8 cellular contexts compared by ENCODE assay signal in genomic region chr3:113051222-113051804, GRCh38.
DNase-seq lines count a peak whose midpoint lies in the region; ATAC-seq, FAIRE-seq and TF ChIP-seq lines count a peak whose summit lies in the region.

No MANE protein-coding gene starts in this region.

- no peak overlapping the region for H3K4me3 ChIP-seq in choroid plexus epithelial cell (ENCODE audit: low read depth, low read length)
- H3K4me3 ChIP-seq in HepG2 (replicated peaks in 1 of 3; ENCODE audit: insufficient read depth in 1 of 3, low read depth in 2 of 3, low read length in 3 of 3), result no peak overlapping the region

- peak; percentile 88 for TF ChIP-seq CTCF in choroid plexus epithelial cell (conservative IDR thresholded peaks at IDR 0.05; ENCODE audit: low read depth, low read length)
- peak; percentile 90 for TF ChIP-seq CTCF in HepG2 (CRISPR knock-in tag; IDR thresholded peaks at IDR 0.05)

- 16% methylated on average over 17 of the region's 17 CpGs for WGBS in HepG2 (ENCODE audit: low lambda C conversion rate)

- H3K4me1 ChIP-seq in HepG2 (ENCODE audit: insufficient read depth, low read length), result peaks cover 6% of the 10 kb centered on the region; the same call in 1 of the 2 replicates

- POLR2A ChIA-PET in HepG2 (lab: Yijun Ruan, JAX), result no interaction called here

- no peaks in the 10 kb centered on the region for H3K27me3 ChIP-seq in HepG2 (ENCODE audit: control insufficient read depth in 1 of 2, insufficient read depth in 2 of 2, low read length in 2 of 2)

- intact Hi-C loops in HepG2 (cut with micrococcal nuclease; ENCODE audit: unreplicated experiment), result loop anchor here (1.0 to 5.0 kb wide), 4 partner anchors 81 to 575 kb away; no protein-coding TSS in a partner anchor

- no peak overlapping the region for H3K9ac ChIP-seq in HepG2 (ENCODE audit: insufficient read depth, low read depth, low read length)

- TF ChIP-seq EP300 in HepG2 (IDR thresholded peaks at IDR 0.05; ENCODE audit: low read depth in 2 of 2, low read length in 2 of 2) (no peak), HepG2 (CRISPR knock-in tag; IDR thresholded peaks at IDR 0.05; ENCODE audit: borderline replicate concordance) (no peak)

- in situ Hi-C loops in HepG2 (cut with HindIII; ENCODE audit: extremely low pct_ligation_motif_present, low pct_unique_long_range_greater_than_20kb), result loop anchor here (5.0 kb wide), 1 partner anchor 236 kb away; no protein-coding TSS in a partner anchor

- H2AFZ ChIP-seq in HepG2 (ENCODE audit: low read length), result no peak overlapping the region

- H3K4me2 ChIP-seq in HepG2 (ENCODE audit: low read depth, low read length), result no peak overlapping the region

- no peaks in the 10 kb centered on the region for H3K36me3 ChIP-seq in HepG2 (replicated peaks in 1 of 2; ENCODE audit: control insufficient read depth in 1 of 2, insufficient read depth in 2 of 2, low read length in 2 of 2)

- CTCF ChIA-PET in HepG2 (lab: Yijun Ruan, JAX; ENCODE audit: low intra/inter-chr PET ratio, low total read pairs), result interaction anchor here (3.5 kb wide), 1 partner anchor 237 kb away, joined by 61 read pairs; no protein-coding TSS in a partner anchor

- no peak overlapping the region for H3K27ac ChIP-seq in HepG2 (ENCODE audit: extremely low read length, insufficient read depth, low read length)

- no TSS peak for BruUV-seq in HepG2 (replicated peaks; lab: Mats Ljungman, UMichigan)

- DNase-seq in AML-193 (lab: John Stamatoyannopoulos, UW) (peak; percentile 62 to 88), NCI-H446 treated with DMSO at 0.1 percent for 48 hours (lab: John Stamatoyannopoulos, UW) (peak; percentile 94), choroid plexus epithelial cell (ENCODE audit: low read depth) (peak; percentile 88), HepG2 (ENCODE audit: low spot score) (peak; percentile 56)
- DNase-seq in activated CD4-positive, alpha-beta T cell treated with anti-CD3 and anti-CD28 coated beads for 1 hour, result peak; percentile 78
- DNase-seq in stimulated activated CD4-positive, alpha-beta T cell treated with anti-CD3 and anti-CD28 coated beads, Interleukin-4, amount 100 ng/mL, for 4 hours, result peak; percentile 79 to 83

- TF ChIP-seq POLR2A in HepG2 (IDR thresholded peaks at IDR 0.05; ENCODE audit: insufficient read depth in 1 of 2, low read depth in 2 of 2, low read length in 2 of 2), result no peak

- peak; percentile 87 for TF ChIP-seq RAD21 in HepG2 (CRISPR knock-in tag; IDR thresholded peaks at IDR 0.05)

- H3K9me3 ChIP-seq in HepG2 (ENCODE audit: low read length), result no peaks in the 10 kb centered on the region

- ATAC-seq in GM19035 (IDR thresholded peaks at IDR 0.05; ENCODE audit: unreplicated experiment), result peak; percentile 97
- peak; percentile 97 for ATAC-seq in HG03354 (IDR thresholded peaks at IDR 0.05; ENCODE audit: poor library complexity, severe bottlenecking, unreplicated experiment)
- ATAC-seq in HepG2, result peak; percentile 94

- peak; percentile 74 for FAIRE-seq in HepG2 (lab: Jason Lieb, UNC)

- H4K20me1 ChIP-seq in HepG2 (ENCODE audit: insufficient read depth, low read length), result no peaks in the 10 kb centered on the region

- no peaks in the 10 kb centered on the region for H3K79me2 ChIP-seq in HepG2 (ENCODE audit: insufficient read depth, low read length)

TF ChIP-seq in HepG2, 621 proteins besides CTCF, POLR2A, EP300 and RAD21 (continues in another document):
- TF ChIP-seq REXO4 (CRISPR knock-in tag; IDR thresholded peaks at IDR 0.05; ENCODE audit: borderline replicate concordance), result no peak
- 0 out of 2 replicates have a peak, but pooled peaks have one; percentile 47 for TF ChIP-seq HNF1B (CRISPR knock-in tag; IDR thresholded peaks at IDR 0.05)
- TF ChIP-seq ZNF354B (CRISPR knock-in tag; IDR thresholded peaks at IDR 0.05), result no peak
- TF ChIP-seq FOSL2 (CRISPR knock-in tag; IDR thresholded peaks at IDR 0.05), result peak; percentile 98
- TF ChIP-seq TFDP1 (CRISPR knock-in tag; IDR thresholded peaks at IDR 0.05; ENCODE audit: borderline replicate concordance), result peak; percentile 35; the same call in 1 of the 2 replicates
- no peak for TF ChIP-seq RFXANK (CRISPR knock-in tag; IDR thresholded peaks at IDR 0.05)
- TF ChIP-seq ZNF580 (CRISPR knock-in tag; IDR thresholded peaks at IDR 0.05; ENCODE audit: borderline replicate concordance, low read depth), result peak; percentile 26; the same call in 1 of the 2 replicates
- peak; percentile 29; the same call in 1 of the 2 replicates for TF ChIP-seq MYC (CRISPR knock-in tag; IDR thresholded peaks at IDR 0.05; ENCODE audit: borderline replicate concordance)
- TF ChIP-seq MXD4 (CRISPR knock-in tag; IDR thresholded peaks at IDR 0.05), result 0 out of 2 replicates have a peak, but pooled peaks have one; percentile 35
- peak; percentile 83 for TF ChIP-seq JUND (CRISPR knock-in tag; IDR thresholded peaks at IDR 0.05)
- TF ChIP-seq FOSL1 (CRISPR knock-in tag; IDR thresholded peaks at IDR 0.05; ENCODE audit: borderline replicate concordance), result peak; percentile 66; the same call in 1 of the 2 replicates
- peak; percentile 97 for TF ChIP-seq STAG1 (CRISPR knock-in tag; IDR thresholded peaks at IDR 0.05)
- peak; percentile 43; the same call in 1 of the 2 replicates for TF ChIP-seq IRF2 (CRISPR knock-in tag; IDR thresholded peaks at IDR 0.05)
- peak; percentile 23; the same call in 1 of the 3 replicates for TF ChIP-seq MXI1 (IDR thresholded peaks at IDR 0.05; ENCODE audit: borderline replicate concordance, low read depth, low read length)
- no peak for TF ChIP-seq FOXA1 (IDR thresholded peaks at IDR 0.05)
- no peak for TF ChIP-seq FOXA1 (CRISPR knock-in tag; IDR thresholded peaks at IDR 0.05)
- TF ChIP-seq ZNF530 (CRISPR knock-in tag; IDR thresholded peaks at IDR 0.05; ENCODE audit: low read depth), result no peak
- peak; percentile 20; the same call in 1 of the 2 replicates for TF ChIP-seq TFE3 (CRISPR knock-in tag; IDR thresholded peaks at IDR 0.05)
- TF ChIP-seq JUNB (CRISPR knock-in tag; IDR thresholded peaks at IDR 0.05; ENCODE audit: borderline replicate concordance), result peak; percentile 61; the same call in 1 of the 2 replicates
- TF ChIP-seq ATF3 (CRISPR knock-in tag; IDR thresholded peaks at IDR 0.05), result peak; percentile 82
- TF ChIP-seq GABPB1 (CRISPR knock-in tag; IDR thresholded peaks at IDR 0.05), result 0 out of 2 replicates have a peak, but pooled peaks have one; percentile 16
